Comparison of ENCODE assay signal across 8 cellular contexts in the genomic region with DNA sequence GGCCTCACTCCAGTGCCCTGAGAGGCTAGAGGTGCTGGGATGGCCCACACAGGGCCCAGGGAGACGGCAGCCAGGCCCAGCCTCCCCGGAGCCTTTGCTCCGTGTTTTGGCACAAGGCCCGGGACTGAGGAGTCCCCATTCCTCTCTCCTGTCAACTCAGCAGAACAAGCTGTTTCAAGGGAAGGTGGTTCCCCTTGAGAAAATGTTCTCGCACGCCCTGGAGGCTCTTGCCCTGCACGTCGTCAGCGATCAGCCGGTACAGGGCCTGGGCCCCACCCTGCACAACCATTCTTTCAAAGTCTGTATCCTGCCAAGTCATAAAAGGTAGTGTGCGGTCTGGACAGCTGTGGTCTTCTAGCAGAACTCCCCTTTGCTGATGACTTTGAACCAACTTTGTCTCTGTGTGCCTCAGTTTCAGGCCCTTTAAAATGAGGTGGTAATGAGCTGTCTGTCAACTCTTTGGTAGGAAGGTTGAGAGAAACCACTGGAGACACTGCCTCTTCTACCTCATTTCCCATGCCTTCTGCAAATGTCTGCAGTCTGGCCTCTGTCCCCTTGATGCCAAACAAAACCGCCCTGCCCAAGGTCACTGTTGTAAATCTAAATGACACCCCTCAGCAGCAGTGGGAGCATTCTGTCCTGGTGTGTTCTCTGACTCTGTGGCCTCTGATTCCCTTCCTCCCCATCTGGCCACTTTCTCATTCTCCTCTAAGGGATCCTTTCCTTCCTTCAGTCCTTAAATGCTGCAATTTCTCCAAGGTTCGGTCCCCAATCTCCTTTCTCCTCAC.
DNase-seq lines count a peak whose midpoint lies in the region; ATAC-seq and TF ChIP-seq lines count a peak whose summit lies in the region.

No MANE protein-coding gene starts in this region.

- peak; percentile 23 for DNase-seq in AG10803 (ENCODE audit: low read depth)
- peak; percentile 69 for DNase-seq in activated effector memory CD4-positive, alpha-beta T cell treated with anti-CD3 and anti-CD28 coated beads, Interleukin-2, amount 50 U/mL, for 16 hours
- peak; percentile 80 to 84 for DNase-seq in left lung
- DNase-seq in HuH-7 (ENCODE audit: low spot score), result no peak
- no peak for DNase-seq in AML-193 (lab: John Stamatoyannopoulos, UW)

- ATAC-seq in GM19372 (IDR thresholded peaks at IDR 0.05; ENCODE audit: low read depth, unreplicated experiment) (peak; percentile 83), HG03442 (IDR thresholded peaks at IDR 0.05; ENCODE audit: unreplicated experiment) (peak; percentile 98), left lung (peak; percentile 96)

- peak overlapping the region; percentile 6 to 19 for H3K27ac ChIP-seq in left lung
- H3K27ac ChIP-seq in thymus (ENCODE audit: low read depth), result peak overlapping the region; percentile 3

- H3K4me3 ChIP-seq in AG10803 (ENCODE audit: low read length), result no peak overlapping the region
- H3K4me3 ChIP-seq in left lung, result no peak overlapping the region
- H3K4me3 ChIP-seq in thymus (ENCODE audit: low read length), result no peak overlapping the region

- 46% methylated on average over 13 of the region's 13 CpGs for WGBS in thymus

- H3K9me3 ChIP-seq in left lung (no peaks in the 10 kb centered on the region), thymus (ENCODE audit: control insufficient read depth) (no peaks in the 10 kb centered on the region)

- TF ChIP-seq CTCF in AG10803 (conservative IDR thresholded peaks at IDR 0.05; ENCODE audit: low read length) (no peak), left lung (IDR thresholded peaks at IDR 0.05) (no peak)

- intact Hi-C loops in left lung (cut with DNase I), result no loop called here

- H3K4me1 ChIP-seq in left lung, result peaks cover 6 to 38% of the 10 kb centered on the region in 2 donors
- H3K4me1 ChIP-seq in thymus (ENCODE audit: control insufficient read depth, insufficient read depth, low read length), result peaks cover 8% of the 10 kb centered on the region

- H3K27me3 ChIP-seq in left lung (no peaks in the 10 kb centered on the region), thymus (ENCODE audit: control insufficient read depth, insufficient read depth) (no peaks in the 10 kb centered on the region)

- H3K36me3 ChIP-seq in left lung, result no peaks in the 10 kb centered on the region
- no peaks in the 10 kb centered on the region for H3K36me3 ChIP-seq in thymus (ENCODE audit: control insufficient read depth, insufficient read depth)

Comparison
In these comparisons a context has a peak if more than half of its experiments do, and no peak if none do; other contexts are left out.
1. DNase-seq: peak in AG10803 (single experiment), activated effector memory CD4-positive, alpha-beta T cell treated with anti-CD3 and anti-CD28 coated beads, Interleukin-2, amount 50 U/mL, for 16 hours (single experiment) and left lung (2 of 2); none in HuH-7 (single experiment) and AML-193 (0 of 2).
2. Peak in every context shown above with its lines, with median percentiles within 50 percentile points of each other: ATAC-seq.